20 cellular contexts compared by ENCODE assay signal in genomic region chr15:48554112-48554511, GRCh38.
DNase-seq lines count a peak whose midpoint lies in the region; ATAC-seq and TF ChIP-seq lines count a peak whose summit lies in the region.
"Had no signal": no experiment of that assay in that cellular context is flagged by ENCODE, and none has a peak within 500 bp of the region (broad histone marks: within the 10 kb centered on the region; RNA-seq: fewer than 3 reads in every experiment).

No MANE protein-coding gene starts in this region.

- intact Hi-C loops in IMR-90 (cut with micrococcal nuclease): no loop called here

- peaks cover 21% of the 10 kb centered on the region for H3K36me3 Mint-ChIP-seq in chondrocyte (ENCODE audit: low read depth)
- H3K36me3 Mint-ChIP-seq: CD8-positive, alpha-beta memory T cell had no signal

- peak overlapping the region; percentile 49 to 73 for H2BK12ac ChIP-seq in mesenchymal stem cell (ENCODE audit: low read length in 2 of 2)

- peak overlapping the region; percentile 82 for H3K56ac ChIP-seq in IMR-90 (ENCODE audit: extremely low read depth, insufficient read depth, low read length)

- no TSS peak for BruUV-seq in IMR-90 (replicated peaks; lab: Mats Ljungman, UMichigan)

- 83% methylated on average over 2 of the region's 5 CpGs; no CpG with 5 or more reads in 1 of the 2 experiments for WGBS in IMR-90 (ENCODE audit: extremely low coverage in 2 of 2, insufficient read length in 1 of 2), 2 experiments
- 42% methylated on average over 5 of the region's 5 CpGs for WGBS in mesenchymal stem cell
- WGBS in suprapubic skin: 75% methylated on average over 5 of the region's 5 CpGs

- H3K4me3 ChIP-seq in IMR-90 (ENCODE audit: insufficient read depth, low read depth, low read length) (no peak overlapping the region), mesenchymal stem cell (ENCODE audit: insufficient read depth in 1 of 2, low read depth in 1 of 2, low read length in 2 of 2) (no peak overlapping the region), suprapubic skin (no peak overlapping the region)
- H3K4me3 ChIP-seq: BLaER1 had no signal

- peaks cover 33 to 80% of the 10 kb centered on the region in 2 experiments for H3K79me1 ChIP-seq in IMR-90 (ENCODE audit: low read depth in 1 of 2, low read length in 2 of 2)
- peaks cover 27% of the 10 kb centered on the region for H3K79me1 ChIP-seq in mesenchymal stem cell (replicated peaks; ENCODE audit: low read length, poor library complexity, severe bottlenecking)

- H3K27ac Mint-ChIP-seq in chondrocyte (ENCODE audit: unreplicated experiment): peak overlapping the region; percentile 90
- H3K27ac Mint-ChIP-seq: CD8-positive, alpha-beta memory T cell; H9 had no signal

- H2BK20ac ChIP-seq in IMR-90 (ENCODE audit: low read depth, low read length): peak overlapping the region; percentile 96

- H3K9ac ChIP-seq in IMR-90 (ENCODE audit: low read depth, low read length) (peak overlapping the region; percentile 46; the same call in 1 of the 2 replicates), mesenchymal stem cell (ENCODE audit: low read length) (peak overlapping the region; percentile 74)
- H3K9ac ChIP-seq: BLaER1 had no signal

- H3K4me1 ChIP-seq in IMR-90 (ENCODE audit: control insufficient read depth, insufficient read depth, low read length) (peaks cover 17% of the 10 kb centered on the region), mesenchymal stem cell (ENCODE audit: control insufficient read depth, insufficient read depth, low read depth, low read length) (peaks cover 2% of the 10 kb centered on the region), suprapubic skin (peaks cover 11% of the 10 kb centered on the region)
- H3K4me1 ChIP-seq: BLaER1 had no signal

- H3K27me3 Mint-ChIP-seq in chondrocyte (ENCODE audit: low read depth): no peaks in the 10 kb centered on the region

- peak overlapping the region; percentile 77 to 92 for H4K8ac ChIP-seq in IMR-90 (ENCODE audit: low read depth in 2 of 2, low read length in 2 of 2)
- H4K8ac ChIP-seq in mesenchymal stem cell (ENCODE audit: low read length): peak overlapping the region; percentile 87

- POLR2A ChIA-PET in IMR-90 (lab: Charles Lee; ENCODE audit: unreplicated experiment): interaction anchor here (0.5 kb wide), 1 partner anchor 411 kb away, joined by 3 read pairs; no protein-coding TSS in a partner anchor

- H3K27me3 ChIP-seq in IMR-90 (ENCODE audit: control insufficient read depth, insufficient read depth, low read length) (no peaks in the 10 kb centered on the region), mesenchymal stem cell (ENCODE audit: control insufficient read depth in 1 of 2, insufficient read depth in 1 of 2, low read length in 2 of 2) (no peaks in the 10 kb centered on the region), suprapubic skin (no peaks in the 10 kb centered on the region)
- H3K27me3 ChIP-seq: BLaER1 had no signal

- no peak for TF ChIP-seq CTCF in IMR-90 (conservative IDR thresholded peaks at IDR 0.05; ENCODE audit: low read depth, low read length)
- TF ChIP-seq CTCF in chondrocyte (IDR thresholded peaks at IDR 0.05): no peak
- TF ChIP-seq CTCF in suprapubic skin (IDR thresholded peaks at IDR 0.05): no peak

- H2BK5ac ChIP-seq in IMR-90 (ENCODE audit: low read depth, low read length, poor library complexity, severe bottlenecking) (peak overlapping the region; percentile 94), mesenchymal stem cell (ENCODE audit: low read depth, low read length, poor library complexity, severe bottlenecking) (no peak overlapping the region)

- no peak for DNase-seq in IMR-90
- no peak for DNase-seq in chondrocyte (ENCODE audit: low spot score)
- DNase-seq in mesenchymal stem cell: peak; percentile 41
- DNase-seq in suprapubic skin (ENCODE audit: low spot score in 2 of 2): no peak
- DNase-seq in activated CD4-positive, alpha-beta T cell treated with anti-CD3 and anti-CD28 coated beads, Interleukin-2, amount 50 U/mL, for 1 hour: no peak
- no peak for DNase-seq in CD1c-positive myeloid dendritic cell (ENCODE audit: extremely low spot score)
- DNase-seq in activated CD8-positive, alpha-beta memory T cell treated with anti-CD3 and anti-CD28 coated beads, Interleukin-2, amount 50 U/mL, for 4 hours: no peak
- DNase-seq: CD8-positive, alpha-beta memory T cell; DMS79; H9; Kasumi-1; MM.1S; NCI-H1092 treated with DMSO at 0.1 percent for 48 hours; NCI-H2081 treated with DMSO at 0.1 percent for 48 hours; NCI-H510A treated with DMSO at 0.1 percent for 48 hours; NCI-H82 had no signal

- peak overlapping the region; percentile 65; the same call in 1 of the 2 replicates for H3K4me2 ChIP-seq in IMR-90 (ENCODE audit: low read depth, low read length)
- no peak overlapping the region for H3K4me2 ChIP-seq in mesenchymal stem cell (ENCODE audit: low read length, poor library complexity, severe bottlenecking)
- H3K4me2 ChIP-seq: BLaER1 had no signal

- no peak for TF ChIP-seq EP300 in suprapubic skin (IDR thresholded peaks at IDR 0.05)

- H4K20me1 ChIP-seq in IMR-90 (ENCODE audit: insufficient read depth, low read length): no peaks in the 10 kb centered on the region
- H4K20me1 ChIP-seq: BLaER1 had no signal

- peaks cover 100% of the 10 kb centered on the region for H3K4me1 Mint-ChIP-seq in chondrocyte (ENCODE audit: low read depth)
- H3K4me1 Mint-ChIP-seq: CD8-positive, alpha-beta memory T cell had no signal

- H3K23ac ChIP-seq in IMR-90 (ENCODE audit: low read depth, low read length): peak overlapping the region; percentile 92
- H3K23ac ChIP-seq in mesenchymal stem cell (ENCODE audit: low read length in 2 of 2): no peak overlapping the region

- H3K9me3 ChIP-seq in IMR-90 (ENCODE audit: control insufficient read depth, insufficient read depth, low read length) (no peaks in the 10 kb centered on the region), mesenchymal stem cell (ENCODE audit: control insufficient read depth, low read length) (no peaks in the 10 kb centered on the region), suprapubic skin (no peaks in the 10 kb centered on the region)
- H3K9me3 ChIP-seq: BLaER1 had no signal

- peak overlapping the region; percentile 90 for H2AK5ac ChIP-seq in IMR-90 (ENCODE audit: low read depth, low read length)
- H2AK5ac ChIP-seq in mesenchymal stem cell (ENCODE audit: low read length, severe bottlenecking): no peak overlapping the region

- H2BK15ac ChIP-seq in IMR-90 (ENCODE audit: low read depth, low read length) (peak overlapping the region; percentile 80; the same call in 2 of the 3 replicates), mesenchymal stem cell (ENCODE audit: low read depth, poor library complexity, severe bottlenecking) (no peak overlapping the region)

- ATAC-seq in IMR-90 (ENCODE audit: low read depth): no peak
- ATAC-seq in HG03108 (IDR thresholded peaks at IDR 0.05; ENCODE audit: unreplicated experiment): no peak
- ATAC-seq: Panc1, Right ventricle myocardium inferior had no signal

- H2BK120ac ChIP-seq in IMR-90 (ENCODE audit: low read depth, low read length): peak overlapping the region; percentile 94
- peak overlapping the region; percentile 82 for H2BK120ac ChIP-seq in mesenchymal stem cell (ENCODE audit: low read depth, low read length)

- H3K4ac ChIP-seq in IMR-90 (ENCODE audit: low read depth, low read length): peak overlapping the region; percentile 94
- H3K4ac ChIP-seq in mesenchymal stem cell (ENCODE audit: low read depth in 1 of 2, low read length in 2 of 2): peak overlapping the region in 1 of 2 experiments; percentile 91

- H3K14ac ChIP-seq in IMR-90 (replicated peaks; ENCODE audit: low read depth, low read length) (peak overlapping the region; percentile 81), mesenchymal stem cell (ENCODE audit: low read length in 2 of 2) (peak overlapping the region in 1 of 2 experiments; percentile 18)

- no peak for TF ChIP-seq RAD21 in IMR-90 (IDR thresholded peaks at IDR 0.05; ENCODE audit: low read length)

- in situ Hi-C loops in IMR-90 (cut with MboI; ENCODE audit: low sequenced_read_pairs): no loop called here

- peak overlapping the region; percentile 51 for H2AK9ac ChIP-seq in IMR-90 (replicated peaks; ENCODE audit: low read depth, low read length, poor library complexity)

- dilution Hi-C loops in IMR-90 (cut with HindIII; ENCODE audit: low sequenced_read_pairs, unreplicated experiment): no loop called here

- CTCF ChIA-PET in IMR-90 (lab: Yijun Ruan, JAX): no interaction called here

- peak overlapping the region; percentile 78; the same call in 1 of the 2 replicates for H4K5ac ChIP-seq in IMR-90 (ENCODE audit: low read depth, low read length)

- H3K36me3 ChIP-seq in IMR-90 (ENCODE audit: control insufficient read depth, insufficient read depth, low read length): peaks cover 7% of the 10 kb centered on the region; the same call in 1 of the 2 replicates
- peaks cover 7 to 70% of the 10 kb centered on the region in 2 experiments for H3K36me3 ChIP-seq in mesenchymal stem cell (ENCODE audit: control insufficient read depth in 1 of 2, insufficient read depth in 2 of 2, low read depth in 1 of 2, low read length in 2 of 2)
- no peaks in the 10 kb centered on the region for H3K36me3 ChIP-seq in suprapubic skin
- H3K36me3 ChIP-seq: BLaER1 had no signal

- TF ChIP-seq POLR2A in IMR-90 (IDR thresholded peaks at IDR 0.05; ENCODE audit: low read depth, low read length): no peak
- TF ChIP-seq POLR2A in suprapubic skin (IDR thresholded peaks at IDR 0.05): no peak

- H4K91ac ChIP-seq in IMR-90 (ENCODE audit: insufficient read depth, low read depth, low read length) (peak overlapping the region; percentile 89), mesenchymal stem cell (ENCODE audit: low read length) (peak overlapping the region; percentile 87)

- H3K18ac ChIP-seq in IMR-90 (ENCODE audit: low read depth, low read length) (peak overlapping the region; percentile 86), mesenchymal stem cell (ENCODE audit: low read depth in 1 of 2, low read length in 2 of 2) (peak overlapping the region; percentile 78 to 95)

- H3K27ac ChIP-seq in IMR-90 (ENCODE audit: insufficient read depth, low read length): peak overlapping the region; percentile 90
- no peak overlapping the region for H3K27ac ChIP-seq in mesenchymal stem cell (ENCODE audit: low read length, poor library complexity, severe bottlenecking)
- H3K27ac ChIP-seq in suprapubic skin: peak overlapping the region; percentile 12
- H3K27ac ChIP-seq: BLaER1 had no signal

- peaks cover 12% of the 10 kb centered on the region for H3K9me1 ChIP-seq in IMR-90 (ENCODE audit: insufficient read depth, low read length)

- H2AFZ ChIP-seq in IMR-90 (replicated peaks; ENCODE audit: low read length, poor library complexity) (no peak overlapping the region), mesenchymal stem cell (ENCODE audit: low read depth, low read length) (no peak overlapping the region)

- no peaks in the 10 kb centered on the region for H3K9me3 Mint-ChIP-seq in chondrocyte (ENCODE audit: low read depth)
- H3K9me3 Mint-ChIP-seq: CD8-positive, alpha-beta memory T cell; H9 had no signal

- H3K4me3 Mint-ChIP-seq in chondrocyte (ENCODE audit: unreplicated experiment): peak overlapping the region; percentile 21
- H3K4me3 Mint-ChIP-seq: CD8-positive, alpha-beta memory T cell; H9 had no signal

TF ChIP-seq in IMR-90, 13 proteins besides CTCF, POLR2A, EP300 and RAD21:
- TF ChIP-seq MXI1 (IDR thresholded peaks at IDR 0.05; ENCODE audit: borderline replicate concordance, low read depth, low read length) (no peak), CEBPB (IDR thresholded peaks at IDR 0.05; ENCODE audit: low read depth, low read length) (no peak), BHLHE40 (IDR thresholded peaks at IDR 0.05; ENCODE audit: low read depth, low read length) (no peak)
